In genomic region chr2:84844141-84844540, GRCh38 we compare ENCODE assay signal across 18 cellular contexts. TPM values are rescaled to one million over a fixed set of nuclear protein-coding genes. Genes with fewer than 3 reads are reported as not detected.
A peak's percentile ranks its signal among the peaks of the same experiment; 100 is the strongest.
DNase-seq lines count a peak whose midpoint lies in the region; ATAC-seq, FAIRE-seq and TF ChIP-seq lines count a peak whose summit lies in the region.
"Had no signal": no experiment of that assay in that cellular context is flagged by ENCODE, and none has a peak within 500 bp of the region (broad histone marks: within the 10 kb centered on the region; RNA-seq: fewer than 3 reads in every experiment).

No MANE protein-coding gene starts in this region.

- no peak for FAIRE-seq in kidney (lab: Jason Lieb, UNC)

- no peak for ATAC-seq in CD8-positive, alpha-beta T cell
- no peak for ATAC-seq in natural killer cell
- ATAC-seq: Right ventricle myocardium inferior had no signal

- peaks cover 97% of the 10 kb centered on the region for H3K4me1 ChIP-seq in CD8-positive, alpha-beta T cell (ENCODE audit: insufficient read depth, low read length)
- H3K4me1 ChIP-seq in kidney (ENCODE audit: control insufficient read depth in 1 of 2, insufficient read depth in 1 of 2, low read depth in 1 of 2, low read length in 2 of 2) = peaks cover 0 to 6% of the 10 kb centered on the region in 2 donors
- H3K4me1 ChIP-seq: uterus had no signal

- peak overlapping the region; percentile 53 for H3K27ac ChIP-seq in CD8-positive, alpha-beta T cell (ENCODE audit: low read depth, low read length)
- H3K27ac ChIP-seq in kidney (ENCODE audit: low read depth in 2 of 2, low read length in 2 of 2) = no peak overlapping the region
- H3K27ac ChIP-seq: cardiac muscle cell, uterus had no signal

- peak overlapping the region; percentile 53 for H3K4me3 Mint-ChIP-seq in activated T-cell treated with anti-CD3 and anti-CD28 coated beads, Interleukin-2, amount 50 U/mL, for 24 hours
- peak overlapping the region; percentile 20 for H3K4me3 Mint-ChIP-seq in CD8-positive, alpha-beta T cell
- peak overlapping the region; percentile 60 for H3K4me3 Mint-ChIP-seq in activated naive CD8-positive, alpha-beta T cell
- H3K4me3 Mint-ChIP-seq in natural killer cell = peak overlapping the region; percentile 28
- H3K4me3 Mint-ChIP-seq: HFFc6 had no signal

- H3K36me3 Mint-ChIP-seq in activated T-cell treated with anti-CD3 and anti-CD28 coated beads, Interleukin-2, amount 50 U/mL, for 24 hours (ENCODE audit: low read depth) = peaks cover 26% of the 10 kb centered on the region
- H3K36me3 Mint-ChIP-seq in CD8-positive, alpha-beta T cell = peaks cover 40% of the 10 kb centered on the region
- H3K36me3 Mint-ChIP-seq in activated naive CD8-positive, alpha-beta T cell = peaks cover 16% of the 10 kb centered on the region
- H3K36me3 Mint-ChIP-seq in natural killer cell = no peaks in the 10 kb centered on the region

- no peaks in the 10 kb centered on the region for H3K27me3 Mint-ChIP-seq in activated T-cell treated with anti-CD3 and anti-CD28 coated beads, Interleukin-2, amount 50 U/mL, for 24 hours
- H3K27me3 Mint-ChIP-seq in CD8-positive, alpha-beta T cell (ENCODE audit: low read depth) = no peaks in the 10 kb centered on the region
- H3K27me3 Mint-ChIP-seq in activated naive CD8-positive, alpha-beta T cell = no peaks in the 10 kb centered on the region
- H3K27me3 Mint-ChIP-seq in natural killer cell (ENCODE audit: low read depth in 2 of 2) = no peaks in the 10 kb centered on the region

- no peaks in the 10 kb centered on the region for H3K36me3 ChIP-seq in CD8-positive, alpha-beta T cell (ENCODE audit: insufficient read depth, low read length)
- no peaks in the 10 kb centered on the region for H3K36me3 ChIP-seq in kidney (ENCODE audit: control insufficient read depth in 1 of 2, insufficient read depth in 2 of 2, low read length in 2 of 2)
- H3K36me3 ChIP-seq: cardiac muscle cell, uterus had no signal

- peak overlapping the region; percentile 95 for H3K27ac Mint-ChIP-seq in activated T-cell treated with anti-CD3 and anti-CD28 coated beads, Interleukin-2, amount 50 U/mL, for 24 hours
- H3K27ac Mint-ChIP-seq in CD8-positive, alpha-beta T cell = peak overlapping the region; percentile 94
- peak overlapping the region; percentile 98 for H3K27ac Mint-ChIP-seq in activated naive CD8-positive, alpha-beta T cell
- peak overlapping the region; percentile 88 to 95 for H3K27ac Mint-ChIP-seq in natural killer cell
- H3K27ac Mint-ChIP-seq: HFFc6 had no signal

- peak; percentile 43 for DNase-seq in activated T-cell treated with anti-CD3 and anti-CD28 coated beads, Interleukin-2, amount 50 U/mL, for 24 hours
- DNase-seq in activated T-cell treated with anti-CD3 and anti-CD28 coated beads, Interleukin-2, amount 50 U/mL, for 1 hour = no peak
- peak in 1 of 7 experiments; percentile 49 for DNase-seq in CD8-positive, alpha-beta T cell
- DNase-seq in natural killer cell (no peak), AG20443 (ENCODE audit: low spot score) (no peak), DMS 273 (lab: John Stamatoyannopoulos, UW; ENCODE audit: unreplicated experiment) (no peak), kidney (no peak)
- DNase-seq: ACHN, erythroblast, foreskin melanocyte, HFFc6, hippocampal formation, mesendoderm, NCI-H524 treated with DMSO at 0.1 percent for 48 hours, uterus had no signal

- H3K4me3 ChIP-seq in CD8-positive, alpha-beta T cell (ENCODE audit: low read depth, low read length) = no peak overlapping the region
- no peak overlapping the region for H3K4me3 ChIP-seq in kidney (ENCODE audit: low read length in 2 of 2)
- H3K4me3 ChIP-seq: cardiac muscle cell, uterus had no signal

- intact Hi-C loops in CD8-positive, alpha-beta T cell (cut with DNase I, micrococcal nuclease) = no loop called here
- intact Hi-C loops in natural killer cell (cut with micrococcal nuclease) (no loop called here), kidney (cut with DNase I) (no loop called here)

- peaks cover 93% of the 10 kb centered on the region for H3K4me1 Mint-ChIP-seq in activated T-cell treated with anti-CD3 and anti-CD28 coated beads, Interleukin-2, amount 50 U/mL, for 24 hours (ENCODE audit: low read depth)
- peaks cover 94% of the 10 kb centered on the region for H3K4me1 Mint-ChIP-seq in CD8-positive, alpha-beta T cell (ENCODE audit: low read depth)
- H3K4me1 Mint-ChIP-seq in activated naive CD8-positive, alpha-beta T cell (ENCODE audit: low read depth) = peaks cover 95% of the 10 kb centered on the region
- peaks cover 49 to 55% of the 10 kb centered on the region in 2 donors for H3K4me1 Mint-ChIP-seq in natural killer cell

- POLR2A ChIA-PET in CD8-positive, alpha-beta T cell (lab: Charles Lee) = interaction anchor here (1.0 kb wide), 1 partner anchor 14 kb away, joined by 3 read pairs; no protein-coding TSS in a partner anchor

- no peaks in the 10 kb centered on the region for H3K9me3 ChIP-seq in CD8-positive, alpha-beta T cell (ENCODE audit: low read length)
- H3K9me3 ChIP-seq in kidney (ENCODE audit: control insufficient read depth in 1 of 2, low read length in 2 of 2) = no peaks in the 10 kb centered on the region
- H3K9me3 ChIP-seq: uterus had no signal

- H3K9me3 Mint-ChIP-seq in activated T-cell treated with anti-CD3 and anti-CD28 coated beads, Interleukin-2, amount 50 U/mL, for 24 hours = peaks cover 2% of the 10 kb centered on the region
- H3K9me3 Mint-ChIP-seq in CD8-positive, alpha-beta T cell = no peaks in the 10 kb centered on the region
- no peaks in the 10 kb centered on the region for H3K9me3 Mint-ChIP-seq in activated naive CD8-positive, alpha-beta T cell (ENCODE audit: low read depth)
- no peaks in the 10 kb centered on the region for H3K9me3 Mint-ChIP-seq in natural killer cell
- H3K9me3 Mint-ChIP-seq: HFFc6 had no signal

- CTCF ChIA-PET in CD8-positive, alpha-beta T cell (lab: Charles Lee) = interaction anchor here (0.9 to 1.3 kb wide), 2 partner anchors 12 to 103 kb away, joined by 3 to 5 read pairs; no protein-coding TSS in a partner anchor

- no peak for TF ChIP-seq CTCF in CD8-positive, alpha-beta T cell (IDR thresholded peaks at IDR 0.05)
- TF ChIP-seq CTCF in natural killer cell (IDR thresholded peaks at IDR 0.05) (no peak), kidney (IDR thresholded peaks at IDR 0.05; ENCODE audit: borderline replicate concordance, extremely low read depth, insufficient read depth) (no peak)

- no peaks in the 10 kb centered on the region for H3K27me3 ChIP-seq in CD8-positive, alpha-beta T cell (ENCODE audit: insufficient read depth, low read length)
- H3K27me3 ChIP-seq: cardiac muscle cell, uterus had no signal

- no peak overlapping the region for H3K9ac ChIP-seq in kidney (ENCODE audit: low read length in 2 of 2)

RNA-seq across cellular contexts. Expression of gene TRABD2A, which starts 36.7 kb away (rescaled TPM):
- total RNA-seq in CD8-positive, alpha-beta T cell = 100 to 1,000 TPM; 138 to 142 TPM
- 1 to 10 TPM; 1.4 to 6.3 (median 6.3) TPM for total RNA-seq in natural killer cell
- 3.4 TPM for total RNA-seq in kidney
- 2.1 TPM for polyA plus RNA-seq in kidney (ENCODE audit: insufficient read depth, low read depth, low replicate concordance)
- total RNA-seq: cardiac muscle cell had no signal
- polyA plus RNA-seq: cardiac muscle cell had no signal

Comparison
In these comparisons a context has a peak if more than half of its experiments do, and no peak if none do; other contexts are left out.
1. RNA of gene TRABD2A, which starts 36.7 kb away (total RNA-seq): 138 to 142 TPM in CD8-positive, alpha-beta T cell; 1.4 to 6.3 TPM in natural killer cell and 3.4 TPM in kidney (single experiment); every median in the first group is over 10 times any median in the second.
2. Peak in every context shown above with its lines, with median percentiles within 50 percentile points of each other: H3K27ac Mint-ChIP-seq and H3K4me3 Mint-ChIP-seq.